In the genomic region with DNA sequence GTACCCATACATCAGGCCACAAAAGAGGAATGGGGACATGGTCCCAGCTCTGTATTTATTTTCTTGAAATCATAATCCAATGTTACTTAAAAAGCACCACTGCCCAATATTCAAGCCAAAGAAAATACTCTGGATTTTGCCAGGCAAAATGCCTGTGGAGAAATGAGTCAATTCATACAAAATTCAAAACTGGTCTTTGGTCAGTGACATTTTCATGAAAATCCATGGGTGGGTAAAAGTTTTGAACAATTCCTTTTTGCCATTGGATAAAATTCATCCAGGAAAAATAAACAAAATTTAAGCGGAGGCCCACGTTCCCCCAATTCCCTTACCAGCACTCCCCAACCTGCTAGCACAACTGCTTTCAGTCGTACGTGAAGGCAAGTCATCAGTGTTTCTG, we compare ENCODE assay signal across 16 cellular contexts.
"Had no signal": no experiment of that assay in that cellular context is flagged by ENCODE, and none has a peak within 500 bp of the region (broad histone marks: within the 10 kb centered on the region; RNA-seq: fewer than 3 reads in every experiment).

No MANE protein-coding gene starts in this region.

- H3K27me3 ChIP-seq: gastroesophageal sphincter, right lobe of liver, upper lobe of left lung had no signal

- H3K4me3 ChIP-seq: gastroesophageal sphincter, prostate gland, right lobe of liver, smooth muscle cell, upper lobe of left lung had no signal

- DNase-seq: activated CD4-positive, alpha-beta T cell treated with anti-CD3 and anti-CD28 coated beads, Interleukin-2, amount 10 ng/mL, durations not matched to agents 7 days and 5 days; activated CD8-positive, alpha-beta T cell treated with anti-CD3 and anti-CD28 coated beads, Interleukin-2, amount 10 ng/mL, durations not matched to agents 7 days and 5 days; activated naive CD4-positive, alpha-beta T cell treated with Interleukin-2 at 50 U/mL for 16 hours; activated naive CD8-positive, alpha-beta T cell treated with anti-CD3 and anti-CD28 coated beads, Interleukin-2, amount 10 ng/mL, durations not matched to agents 7 days and 5 days; activated T-cell treated with anti-CD3 and anti-CD28 coated beads, Interleukin-2, amount 50 U/mL, for 24 hours; dermis blood vessel endothelial cell; effector memory CD4-positive, alpha-beta T cell; midbrain; occipital lobe; right lobe of liver; stimulated activated CD4-positive, alpha-beta T cell treated with anti-CD3 and anti-CD28 coated beads, Interleukin-4, amount 100 ng/mL, for 1 hour; stimulated activated naive CD8-positive, alpha-beta T cell treated with anti-CD3 and anti-CD28 coated beads, Interleukin-15, amount 100 ng/mL, for 72 hours; upper lobe of left lung had no signal

- H3K36me3 ChIP-seq: prostate gland, right lobe of liver, upper lobe of left lung had no signal

- H3K9me3 ChIP-seq: gastroesophageal sphincter, prostate gland, right lobe of liver, upper lobe of left lung had no signal

- H3K4me1 ChIP-seq: prostate gland had no signal

- ATAC-seq: activated CD8-positive, alpha-beta T cell treated with anti-CD3 and anti-CD28 coated beads, Interleukin-2, amount 10 ng/mL, durations not matched to agents 7 days and 5 days; gastroesophageal sphincter; right lobe of liver; stimulated activated naive CD8-positive, alpha-beta T cell treated with anti-CD3 and anti-CD28 coated beads, Interleukin-15, amount 100 ng/mL, for 72 hours had no signal

- H3K27ac ChIP-seq: prostate gland, right lobe of liver, upper lobe of left lung had no signal
